1 cellular context compared by ENCODE assay signal in genomic region chr17:1577657-1578428, GRCh38.
TF ChIP-seq lines count a peak whose summit lies in the region.

No MANE protein-coding gene starts in this region.

TF ChIP-seq in GM12878, 131 proteins besides CTCF, POLR2A, EP300 and RAD21:
- TF ChIP-seq, protein P1, sequence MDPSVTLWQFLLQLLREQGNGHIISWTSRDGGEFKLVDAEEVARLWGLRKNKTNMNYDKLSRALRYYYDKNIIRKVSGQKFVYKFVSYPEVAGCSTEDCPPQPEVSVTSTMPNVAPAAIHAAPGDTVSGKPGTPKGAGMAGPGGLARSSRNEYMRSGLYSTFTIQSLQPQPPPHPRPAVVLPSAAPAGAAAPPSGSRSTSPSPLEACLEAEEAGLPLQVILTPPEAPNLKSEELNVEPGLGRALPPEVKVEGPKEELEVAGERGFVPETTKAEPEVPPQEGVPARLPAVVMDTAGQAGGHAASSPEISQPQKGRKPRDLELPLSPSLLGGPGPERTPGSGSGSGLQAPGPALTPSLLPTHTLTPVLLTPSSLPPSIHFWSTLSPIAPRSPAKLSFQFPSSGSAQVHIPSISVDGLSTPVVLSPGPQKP (IDR thresholded peaks at IDR 0.05; ENCODE audit: low read depth, low read length) = no peak
- TF ChIP-seq MTA3 (IDR thresholded peaks at IDR 0.05; ENCODE audit: borderline replicate concordance, low read length) = no peak
- TF ChIP-seq TCF12 (IDR thresholded peaks at IDR 0.05; ENCODE audit: low read depth, low read length) = no peak
- no peak for TF ChIP-seq MYC (IDR thresholded peaks at IDR 0.05; ENCODE audit: insufficient read depth, insufficient read length, insufficient replicate concordance, low read length, severe bottlenecking)
- TF ChIP-seq SIN3A (IDR thresholded peaks at IDR 0.05; ENCODE audit: low read depth, low read length) = no peak
- TF ChIP-seq, protein P2, sequence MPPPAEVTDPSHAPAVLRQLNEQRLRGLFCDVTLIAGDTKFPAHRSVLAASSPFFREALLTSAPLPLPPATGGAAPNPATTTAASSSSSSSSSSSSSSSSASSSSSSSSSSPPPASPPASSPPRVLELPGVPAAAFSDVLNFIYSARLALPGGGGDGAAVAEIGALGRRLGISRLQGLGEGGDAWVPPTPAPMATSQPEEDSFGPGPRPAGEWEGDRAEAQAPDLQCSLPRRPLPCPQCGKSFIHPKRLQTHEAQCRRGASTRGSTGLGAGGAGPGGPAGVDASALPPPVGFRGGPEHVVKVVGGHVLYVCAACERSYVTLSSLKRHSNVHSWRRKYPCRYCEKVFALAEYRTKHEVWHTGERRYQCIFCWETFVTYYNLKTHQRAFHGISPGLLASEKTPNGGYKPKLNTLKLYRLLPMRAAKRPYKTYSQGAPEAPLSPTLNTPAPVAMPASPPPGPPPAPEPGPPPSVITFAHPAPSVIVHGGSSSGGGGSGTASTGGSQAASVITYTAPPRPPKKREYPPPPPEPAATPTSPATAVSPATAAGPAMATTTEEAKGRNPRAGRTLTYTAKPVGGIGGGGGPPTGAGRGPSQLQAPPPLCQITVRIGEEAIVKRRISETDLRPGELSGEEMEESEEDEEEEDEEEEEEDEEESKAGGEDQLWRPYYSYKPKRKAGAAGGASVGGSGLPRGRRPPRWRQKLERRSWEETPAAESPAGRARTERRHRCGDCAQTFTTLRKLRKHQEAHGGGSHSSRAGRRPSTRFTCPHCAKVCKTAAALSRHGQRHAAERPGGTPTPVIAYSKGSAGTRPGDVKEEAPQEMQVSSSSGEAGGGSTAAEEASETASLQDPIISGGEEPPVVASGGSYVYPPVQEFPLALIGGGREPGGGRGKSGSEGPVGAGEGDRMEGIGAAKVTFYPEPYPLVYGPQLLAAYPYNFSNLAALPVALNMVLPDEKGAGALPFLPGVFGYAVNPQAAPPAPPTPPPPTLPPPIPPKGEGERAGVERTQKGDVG (CRISPR knock-in tag; IDR thresholded peaks at IDR 0.05) = no peak
- TF ChIP-seq CBFB (IDR thresholded peaks at IDR 0.05; ENCODE audit: low read depth) = no peak
- TF ChIP-seq RBBP5 (conservative IDR thresholded peaks at IDR 0.05) = no peak
- no peak for TF ChIP-seq FOS (IDR thresholded peaks at IDR 0.05; ENCODE audit: borderline replicate concordance, extremely low read depth, insufficient read length)
- no peak for TF ChIP-seq BCLAF1 (IDR thresholded peaks at IDR 0.05)
- no peak for TF ChIP-seq HDAC6 (IDR thresholded peaks at IDR 0.05; ENCODE audit: unreplicated experiment)
- TF ChIP-seq, protein P3, sequence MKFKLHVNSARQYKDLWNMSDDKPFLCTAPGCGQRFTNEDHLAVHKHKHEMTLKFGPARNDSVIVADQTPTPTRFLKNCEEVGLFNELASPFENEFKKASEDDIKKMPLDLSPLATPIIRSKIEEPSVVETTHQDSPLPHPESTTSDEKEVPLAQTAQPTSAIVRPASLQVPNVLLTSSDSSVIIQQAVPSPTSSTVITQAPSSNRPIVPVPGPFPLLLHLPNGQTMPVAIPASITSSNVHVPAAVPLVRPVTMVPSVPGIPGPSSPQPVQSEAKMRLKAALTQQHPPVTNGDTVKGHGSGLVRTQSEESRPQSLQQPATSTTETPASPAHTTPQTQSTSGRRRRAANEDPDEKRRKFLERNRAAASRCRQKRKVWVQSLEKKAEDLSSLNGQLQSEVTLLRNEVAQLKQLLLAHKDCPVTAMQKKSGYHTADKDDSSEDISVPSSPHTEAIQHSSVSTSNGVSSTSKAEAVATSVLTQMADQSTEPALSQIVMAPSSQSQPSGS (IDR thresholded peaks at IDR 0.05; ENCODE audit: low read length) = no peak
- TF ChIP-seq YBX1 (IDR thresholded peaks at IDR 0.05) = no peak
- TF ChIP-seq RELB (IDR thresholded peaks at IDR 0.05; ENCODE audit: low read depth) = no peak
- no peak for TF ChIP-seq MEF2B (IDR thresholded peaks at IDR 0.05; ENCODE audit: partially characterized antibody, poor library complexity, severe bottlenecking)
- TF ChIP-seq KAT2A (conservative IDR thresholded peaks at IDR 0.05; ENCODE audit: control insufficient read depth, low read depth, low read length) = no peak
- 0 out of 2 replicates have a peak, but pooled peaks have one; percentile 10 for TF ChIP-seq CREB1 (IDR thresholded peaks at IDR 0.05; ENCODE audit: low read depth)
- TF ChIP-seq, protein P4, sequence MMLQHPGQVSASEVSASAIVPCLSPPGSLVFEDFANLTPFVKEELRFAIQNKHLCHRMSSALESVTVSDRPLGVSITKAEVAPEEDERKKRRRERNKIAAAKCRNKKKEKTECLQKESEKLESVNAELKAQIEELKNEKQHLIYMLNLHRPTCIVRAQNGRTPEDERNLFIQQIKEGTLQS (IDR thresholded peaks at IDR 0.05; ENCODE audit: borderline replicate concordance, extremely low read depth, low read depth, low read length) = no peak
- TF ChIP-seq SMARCA5 (IDR thresholded peaks at IDR 0.05) = no peak
- TF ChIP-seq DPF2 (IDR thresholded peaks at IDR 0.05) = no peak
- TF ChIP-seq RB1 (IDR thresholded peaks at IDR 0.05; ENCODE audit: borderline replicate concordance) = no peak
- TF ChIP-seq BHLHE40 (IDR thresholded peaks at IDR 0.05; ENCODE audit: borderline replicate concordance in 1 of 2, low read depth in 2 of 2, low read length in 1 of 2) = 0 out of 4 replicates have a peak, but pooled peaks of 1 of the 2 experiments have one; percentile 5
- TF ChIP-seq POLR2AphosphoS5 (IDR thresholded peaks at IDR 0.05; ENCODE audit: low read length) = no peak
- TF ChIP-seq ZNF217 (IDR thresholded peaks at IDR 0.05) = no peak
- TF ChIP-seq, protein P5, sequence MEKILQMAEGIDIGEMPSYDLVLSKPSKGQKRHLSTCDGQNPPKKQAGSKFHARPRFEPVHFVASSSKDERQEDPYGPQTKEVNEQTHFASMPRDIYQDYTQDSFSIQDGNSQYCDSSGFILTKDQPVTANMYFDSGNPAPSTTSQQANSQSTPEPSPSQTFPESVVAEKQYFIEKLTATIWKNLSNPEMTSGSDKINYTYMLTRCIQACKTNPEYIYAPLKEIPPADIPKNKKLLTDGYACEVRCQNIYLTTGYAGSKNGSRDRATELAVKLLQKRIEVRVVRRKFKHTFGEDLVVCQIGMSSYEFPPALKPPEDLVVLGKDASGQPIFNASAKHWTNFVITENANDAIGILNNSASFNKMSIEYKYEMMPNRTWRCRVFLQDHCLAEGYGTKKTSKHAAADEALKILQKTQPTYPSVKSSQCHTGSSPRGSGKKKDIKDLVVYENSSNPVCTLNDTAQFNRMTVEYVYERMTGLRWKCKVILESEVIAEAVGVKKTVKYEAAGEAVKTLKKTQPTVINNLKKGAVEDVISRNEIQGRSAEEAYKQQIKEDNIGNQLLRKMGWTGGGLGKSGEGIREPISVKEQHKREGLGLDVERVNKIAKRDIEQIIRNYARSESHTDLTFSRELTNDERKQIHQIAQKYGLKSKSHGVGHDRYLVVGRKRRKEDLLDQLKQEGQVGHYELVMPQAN (conservative IDR thresholded peaks at IDR 0.05) = no peak
- 0 out of 2 replicates have a peak, but pooled peaks have one; percentile 24 for TF ChIP-seq TAF1 (IDR thresholded peaks at IDR 0.05; ENCODE audit: borderline replicate concordance, low read depth, low read length)
- TF ChIP-seq TCF7 (IDR thresholded peaks at IDR 0.05; ENCODE audit: borderline replicate concordance) = no peak
- TF ChIP-seq MTA2 (IDR thresholded peaks at IDR 0.05; ENCODE audit: low read depth) = no peak
- no peak for TF ChIP-seq FOXK2 (IDR thresholded peaks at IDR 0.05)
- no peak for TF ChIP-seq RAD51 (IDR thresholded peaks at IDR 0.05)
- TF ChIP-seq, protein P6, sequence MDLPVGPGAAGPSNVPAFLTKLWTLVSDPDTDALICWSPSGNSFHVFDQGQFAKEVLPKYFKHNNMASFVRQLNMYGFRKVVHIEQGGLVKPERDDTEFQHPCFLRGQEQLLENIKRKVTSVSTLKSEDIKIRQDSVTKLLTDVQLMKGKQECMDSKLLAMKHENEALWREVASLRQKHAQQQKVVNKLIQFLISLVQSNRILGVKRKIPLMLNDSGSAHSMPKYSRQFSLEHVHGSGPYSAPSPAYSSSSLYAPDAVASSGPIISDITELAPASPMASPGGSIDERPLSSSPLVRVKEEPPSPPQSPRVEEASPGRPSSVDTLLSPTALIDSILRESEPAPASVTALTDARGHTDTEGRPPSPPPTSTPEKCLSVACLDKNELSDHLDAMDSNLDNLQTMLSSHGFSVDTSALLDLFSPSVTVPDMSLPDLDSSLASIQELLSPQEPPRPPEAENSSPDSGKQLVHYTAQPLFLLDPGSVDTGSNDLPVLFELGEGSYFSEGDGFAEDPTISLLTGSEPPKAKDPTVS (IDR thresholded peaks at IDR 0.05; ENCODE audit: low read depth, low read length) = no peak
- no peak; the same call in 1 of the 2 replicates for TF ChIP-seq EED (IDR thresholded peaks at IDR 0.05; ENCODE audit: low read depth)
- no peak for TF ChIP-seq SREBF1 (IDR thresholded peaks at IDR 0.05; ENCODE audit: low read length)
- TF ChIP-seq NFYA (IDR thresholded peaks at IDR 0.05; ENCODE audit: borderline replicate concordance, low read depth, low read length) = no peak
- no peak for TF ChIP-seq NR2C1 (IDR thresholded peaks at IDR 0.05)
- no peak for TF ChIP-seq HDGF (IDR thresholded peaks at IDR 0.05)
- no peak for TF ChIP-seq SREBF2 (IDR thresholded peaks at IDR 0.05; ENCODE audit: low read length)
- peak; percentile 23; the same call in 1 of the 2 replicates for TF ChIP-seq SPI1 (IDR thresholded peaks at IDR 0.05; ENCODE audit: borderline replicate concordance, insufficient read depth, low read depth, low read length)
- no peak for TF ChIP-seq LARP7 (IDR thresholded peaks at IDR 0.05)
- TF ChIP-seq ZNF687 (IDR thresholded peaks at IDR 0.05) = peak; percentile 57
- no peak for TF ChIP-seq MEF2A (IDR thresholded peaks at IDR 0.05; ENCODE audit: insufficient read depth, low read depth, low read length)
- 0 out of 4 replicates have a peak, but pooled peaks of 1 of the 2 experiments have one; percentile 2 for TF ChIP-seq IKZF2 (IDR thresholded peaks at IDR 0.05)
- TF ChIP-seq JUND (IDR thresholded peaks at IDR 0.05; ENCODE audit: low read depth, low read length) = no peak
TF ChIP-seq in GM12878: peak in this region for 6.
